22 cellular contexts compared by ENCODE assay signal in the genomic region with DNA sequence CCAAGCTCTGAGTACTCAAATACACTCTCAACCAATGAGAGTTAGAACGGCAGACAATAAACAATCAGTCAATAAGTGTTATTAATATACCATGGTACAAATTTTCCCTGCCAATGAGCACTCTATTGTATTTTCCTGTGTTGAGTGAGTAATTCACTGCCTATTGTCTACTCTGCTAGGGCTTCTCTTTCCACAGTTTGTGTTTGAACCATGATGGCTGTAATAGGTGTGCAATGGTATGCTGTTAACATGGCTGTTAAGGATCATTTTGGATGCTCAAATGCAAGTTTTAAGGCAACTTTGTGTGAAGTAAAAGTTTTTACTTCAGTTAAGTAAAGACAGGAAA. TPM values are rescaled to one million over a fixed set of nuclear protein-coding genes. Genes with fewer than 3 reads are reported as not detected.
A peak's percentile ranks its signal among the peaks of the same experiment; 100 is the strongest.
DNase-seq lines count a peak whose midpoint lies in the region; ATAC-seq, FAIRE-seq and TF ChIP-seq lines count a peak whose summit lies in the region.
"Had no signal": no experiment of that assay in that cellular context is flagged by ENCODE, and none has a peak within 500 bp of the region (broad histone marks: within the 10 kb centered on the region; RNA-seq: fewer than 3 reads in every experiment).

No MANE protein-coding gene starts in this region.

- H4K20me1 ChIP-seq in astrocyte (ENCODE audit: insufficient read depth, low read length) = no peaks in the 10 kb centered on the region

- peak overlapping the region; percentile 50 for H3K4me2 ChIP-seq in astrocyte (ENCODE audit: low read length)

- H3K27ac Mint-ChIP-seq in astrocyte (ENCODE audit: unreplicated experiment) = no peak overlapping the region
- peak overlapping the region; percentile 41 for H3K27ac Mint-ChIP-seq in stimulated activated memory B cell treated with anti-CD40 and anti-IgM and Interleukin-4, amounts not matched to agents 10 μg/mL and 1 μg/mL and 100 μg/mL, for 72 hours
- H3K27ac Mint-ChIP-seq: mesothelial cell of epicardium had no signal

- H3K4me3 Mint-ChIP-seq in astrocyte (ENCODE audit: unreplicated experiment) = no peak overlapping the region
- no peak overlapping the region for H3K4me3 Mint-ChIP-seq in stimulated activated memory B cell treated with anti-CD40 and anti-IgM and Interleukin-4, amounts not matched to agents 10 μg/mL and 1 μg/mL and 100 μg/mL, for 72 hours
- H3K4me3 Mint-ChIP-seq: activated CD8-positive, alpha-beta memory T cell treated with anti-CD3 and anti-CD28 coated beads, Interleukin-2, amount 10 ng/mL, durations not matched to agents 7 days and 5 days; CD14-positive monocyte; mesothelial cell of epicardium had no signal

- peaks cover 12% of the 10 kb centered on the region for H3K79me2 ChIP-seq in astrocyte (ENCODE audit: insufficient read depth, low read length)

- DNase-seq in left ventricle myocardium inferior = no peak
- no peak for DNase-seq in Right ventricle myocardium superior
- DNase-seq in astrocyte (ENCODE audit: low read depth) = no peak
- no peak for DNase-seq in left lung
- DNase-seq: activated CD8-positive, alpha-beta memory T cell treated with anti-CD3 and anti-CD28 coated beads, Interleukin-2, amount 10 ng/mL, durations not matched to agents 7 days and 5 days; DMS 273 treated with DMSO at 0.1 percent for 48 hours; left colon; naive thymus-derived CD8-positive, alpha-beta T cell; NCI-H2081; NCI-H446 treated with DMSO at 0.1 percent for 48 hours; ovary; right cardiac atrium; SJCRH30; upper lobe of right lung had no signal

- peaks cover 7% of the 10 kb centered on the region for H3K4me1 Mint-ChIP-seq in astrocyte (ENCODE audit: low read depth, unreplicated experiment)
- peaks cover 26% of the 10 kb centered on the region for H3K4me1 Mint-ChIP-seq in stimulated activated memory B cell treated with anti-CD40 and anti-IgM and Interleukin-4, amounts not matched to agents 10 μg/mL and 1 μg/mL and 100 μg/mL, for 72 hours
- H3K4me1 Mint-ChIP-seq: mesothelial cell of epicardium had no signal

- H3K4me3 ChIP-seq in left ventricle myocardium inferior = no peak overlapping the region
- H3K4me3 ChIP-seq in astrocyte (ENCODE audit: insufficient read depth, low read depth, low read length) = no peak overlapping the region
- H3K4me3 ChIP-seq in left lung = no peak overlapping the region
- H3K4me3 ChIP-seq: breast epithelium, coronary artery, ovary, SJCRH30, upper lobe of right lung had no signal

- H3K9me3 ChIP-seq in left ventricle myocardium inferior (replicated peaks) (no peaks in the 10 kb centered on the region), astrocyte (ENCODE audit: insufficient read depth, low read depth, low read length) (no peaks in the 10 kb centered on the region), left lung (no peaks in the 10 kb centered on the region)
- H3K9me3 ChIP-seq: breast epithelium, ovary, SJCRH30, upper lobe of right lung had no signal

- no peaks in the 10 kb centered on the region for H3K36me3 ChIP-seq in left ventricle myocardium inferior
- no peaks in the 10 kb centered on the region for H3K36me3 ChIP-seq in astrocyte (ENCODE audit: insufficient read depth, low read length)
- H3K36me3 ChIP-seq in left lung = peaks cover 0 to under 1% of the 10 kb centered on the region in 2 donors
- H3K36me3 ChIP-seq: breast epithelium, ovary, upper lobe of right lung had no signal

- no peaks in the 10 kb centered on the region for H3K9me3 Mint-ChIP-seq in astrocyte (ENCODE audit: unreplicated experiment)
- no peaks in the 10 kb centered on the region for H3K9me3 Mint-ChIP-seq in stimulated activated memory B cell treated with anti-CD40 and anti-IgM and Interleukin-4, amounts not matched to agents 10 μg/mL and 1 μg/mL and 100 μg/mL, for 72 hours
- H3K9me3 Mint-ChIP-seq: naive thymus-derived CD8-positive, alpha-beta T cell had no signal

- H3K36me3 Mint-ChIP-seq in astrocyte (ENCODE audit: low read depth, unreplicated experiment) = peaks cover 5% of the 10 kb centered on the region
- peaks cover 28% of the 10 kb centered on the region for H3K36me3 Mint-ChIP-seq in stimulated activated memory B cell treated with anti-CD40 and anti-IgM and Interleukin-4, amounts not matched to agents 10 μg/mL and 1 μg/mL and 100 μg/mL, for 72 hours

- no peak overlapping the region for H3K9ac ChIP-seq in astrocyte (ENCODE audit: low read length)

- TF ChIP-seq CTCF in left ventricle myocardium inferior (IDR thresholded peaks at IDR 0.05; ENCODE audit: borderline replicate concordance) = no peak
- TF ChIP-seq CTCF in astrocyte (IDR thresholded peaks at IDR 0.05; ENCODE audit: insufficient read depth, low read depth, low read length) = no peak
- TF ChIP-seq CTCF in left lung (IDR thresholded peaks at IDR 0.05) = no peak

- peak overlapping the region; percentile 64 for H3K27ac ChIP-seq in left ventricle myocardium inferior (replicated peaks)
- H3K27ac ChIP-seq in astrocyte (ENCODE audit: low read depth, low read length) = peak overlapping the region; percentile 4
- H3K27ac ChIP-seq in left lung = no peak overlapping the region
- H3K27ac ChIP-seq: coronary artery, ovary, SJCRH30, upper lobe of right lung had no signal

- H3K27me3 ChIP-seq in left ventricle myocardium inferior (ENCODE audit: low read depth) = no peaks in the 10 kb centered on the region
- H3K27me3 ChIP-seq in astrocyte (ENCODE audit: insufficient read depth, low read length) = no peaks in the 10 kb centered on the region
- H3K27me3 ChIP-seq in left lung = no peaks in the 10 kb centered on the region
- H3K27me3 ChIP-seq: ovary, SJCRH30, upper lobe of right lung had no signal

- H3K4me1 ChIP-seq in left ventricle myocardium inferior (peaks cover 42% of the 10 kb centered on the region), astrocyte (ENCODE audit: insufficient read depth, low read length) (peaks cover 3% of the 10 kb centered on the region), left lung (no peaks in the 10 kb centered on the region)
- H3K4me1 ChIP-seq: breast epithelium, SJCRH30 had no signal

- H3K27me3 Mint-ChIP-seq in astrocyte (ENCODE audit: low read depth, unreplicated experiment) = no peaks in the 10 kb centered on the region
- H3K27me3 Mint-ChIP-seq in stimulated activated memory B cell treated with anti-CD40 and anti-IgM and Interleukin-4, amounts not matched to agents 10 μg/mL and 1 μg/mL and 100 μg/mL, for 72 hours = no peaks in the 10 kb centered on the region
- H3K27me3 Mint-ChIP-seq: activated CD8-positive, alpha-beta memory T cell treated with anti-CD3 and anti-CD28 coated beads, Interleukin-2, amount 10 ng/mL, durations not matched to agents 7 days and 5 days; naive thymus-derived CD8-positive, alpha-beta T cell had no signal

- intact Hi-C loops in left ventricle myocardium inferior (cut with micrococcal nuclease) = no loop called here
- intact Hi-C loops in Right ventricle myocardium superior (cut with DNase I) = no loop called here
- intact Hi-C loops in left lung (cut with DNase I) = no loop called here

- ATAC-seq in Right ventricle myocardium superior (ENCODE audit: poor library complexity) (no peak), GM21390 (IDR thresholded peaks at IDR 0.05; ENCODE audit: unreplicated experiment) (peak; percentile 6), HG02870 (IDR thresholded peaks at IDR 0.05; ENCODE audit: unreplicated experiment) (no peak), left lung (no peak)
- no peak for ATAC-seq in stimulated activated memory B cell treated with anti-CD40 and anti-IgM and Interleukin-4, amounts not matched to agents 10 μg/mL and 1 μg/mL and 100 μg/mL, for 72 hours
- ATAC-seq: left colon; naive thymus-derived CD8-positive, alpha-beta T cell; PC-3; upper lobe of right lung had no signal

- FAIRE-seq in astrocyte (lab: Jason Lieb, UNC) = no peak

- H2AFZ ChIP-seq in astrocyte (ENCODE audit: low read depth, low read length) = no peak overlapping the region

RNA-seq across cellular contexts. Expression of a gene that starts 41.2 kb away (rescaled TPM):
- total RNA-seq in left ventricle myocardium inferior = 33.6 TPM
- total RNA-seq in Right ventricle myocardium superior = 33.5 TPM
- total RNA-seq in astrocyte = 34.3 and 42.9 TPM in 2 replicates
- 10 to 100 TPM; 60.8 to 73.5 TPM for total RNA-seq in left lung

Comparison
In these comparisons a context has a peak if more than half of its experiments do, and no peak if none do; other contexts are left out.
1. H3K27ac ChIP-seq: peak in left ventricle myocardium inferior (single experiment) and astrocyte (single experiment); none in left lung (0 of 2).